ENCODE assay signal across 1 cellular context in genomic region chr13:94646904-94647303, GRCh38.
A peak's percentile ranks its signal among the peaks of the same experiment; 100 is the strongest.
TF ChIP-seq lines count a peak whose summit lies in the region.

No MANE protein-coding gene starts in this region.

TF ChIP-seq in GM12878, 131 proteins besides CTCF, POLR2A, EP300 and RAD21 (continued from another document):
- TF ChIP-seq FOXM1 (IDR thresholded peaks at IDR 0.05; ENCODE audit: low read depth, low read length) (peak; percentile 55; the same call in 1 of the 2 replicates), PRDM15 (CRISPR knock-in tag; IDR thresholded peaks at IDR 0.05) (no peak), NFIC (IDR thresholded peaks at IDR 0.05; ENCODE audit: low read depth, low read length) (peak; percentile 74), TARDBP (IDR thresholded peaks at IDR 0.05; ENCODE audit: borderline replicate concordance) (no peak), CBX3 (IDR thresholded peaks at IDR 0.05; ENCODE audit: borderline replicate concordance, low read depth) (no peak), RUNX3 (IDR thresholded peaks at IDR 0.05; ENCODE audit: low read length) (peak; percentile 50), TAF1 (IDR thresholded peaks at IDR 0.05; ENCODE audit: borderline replicate concordance, low read depth, low read length) (no peak), MEF2A (IDR thresholded peaks at IDR 0.05; ENCODE audit: insufficient read depth, low read depth, low read length) (peak; percentile 90), FOXK2 (IDR thresholded peaks at IDR 0.05) (no peak), NRF1 (conservative IDR thresholded peaks at IDR 0.05; ENCODE audit: low read depth, low read length) (no peak)
- TF ChIP-seq, protein P1, sequence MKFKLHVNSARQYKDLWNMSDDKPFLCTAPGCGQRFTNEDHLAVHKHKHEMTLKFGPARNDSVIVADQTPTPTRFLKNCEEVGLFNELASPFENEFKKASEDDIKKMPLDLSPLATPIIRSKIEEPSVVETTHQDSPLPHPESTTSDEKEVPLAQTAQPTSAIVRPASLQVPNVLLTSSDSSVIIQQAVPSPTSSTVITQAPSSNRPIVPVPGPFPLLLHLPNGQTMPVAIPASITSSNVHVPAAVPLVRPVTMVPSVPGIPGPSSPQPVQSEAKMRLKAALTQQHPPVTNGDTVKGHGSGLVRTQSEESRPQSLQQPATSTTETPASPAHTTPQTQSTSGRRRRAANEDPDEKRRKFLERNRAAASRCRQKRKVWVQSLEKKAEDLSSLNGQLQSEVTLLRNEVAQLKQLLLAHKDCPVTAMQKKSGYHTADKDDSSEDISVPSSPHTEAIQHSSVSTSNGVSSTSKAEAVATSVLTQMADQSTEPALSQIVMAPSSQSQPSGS (IDR thresholded peaks at IDR 0.05; ENCODE audit: low read length): peak; percentile 69; the same call in 1 of the 2 replicates
- TF ChIP-seq, protein P2, sequence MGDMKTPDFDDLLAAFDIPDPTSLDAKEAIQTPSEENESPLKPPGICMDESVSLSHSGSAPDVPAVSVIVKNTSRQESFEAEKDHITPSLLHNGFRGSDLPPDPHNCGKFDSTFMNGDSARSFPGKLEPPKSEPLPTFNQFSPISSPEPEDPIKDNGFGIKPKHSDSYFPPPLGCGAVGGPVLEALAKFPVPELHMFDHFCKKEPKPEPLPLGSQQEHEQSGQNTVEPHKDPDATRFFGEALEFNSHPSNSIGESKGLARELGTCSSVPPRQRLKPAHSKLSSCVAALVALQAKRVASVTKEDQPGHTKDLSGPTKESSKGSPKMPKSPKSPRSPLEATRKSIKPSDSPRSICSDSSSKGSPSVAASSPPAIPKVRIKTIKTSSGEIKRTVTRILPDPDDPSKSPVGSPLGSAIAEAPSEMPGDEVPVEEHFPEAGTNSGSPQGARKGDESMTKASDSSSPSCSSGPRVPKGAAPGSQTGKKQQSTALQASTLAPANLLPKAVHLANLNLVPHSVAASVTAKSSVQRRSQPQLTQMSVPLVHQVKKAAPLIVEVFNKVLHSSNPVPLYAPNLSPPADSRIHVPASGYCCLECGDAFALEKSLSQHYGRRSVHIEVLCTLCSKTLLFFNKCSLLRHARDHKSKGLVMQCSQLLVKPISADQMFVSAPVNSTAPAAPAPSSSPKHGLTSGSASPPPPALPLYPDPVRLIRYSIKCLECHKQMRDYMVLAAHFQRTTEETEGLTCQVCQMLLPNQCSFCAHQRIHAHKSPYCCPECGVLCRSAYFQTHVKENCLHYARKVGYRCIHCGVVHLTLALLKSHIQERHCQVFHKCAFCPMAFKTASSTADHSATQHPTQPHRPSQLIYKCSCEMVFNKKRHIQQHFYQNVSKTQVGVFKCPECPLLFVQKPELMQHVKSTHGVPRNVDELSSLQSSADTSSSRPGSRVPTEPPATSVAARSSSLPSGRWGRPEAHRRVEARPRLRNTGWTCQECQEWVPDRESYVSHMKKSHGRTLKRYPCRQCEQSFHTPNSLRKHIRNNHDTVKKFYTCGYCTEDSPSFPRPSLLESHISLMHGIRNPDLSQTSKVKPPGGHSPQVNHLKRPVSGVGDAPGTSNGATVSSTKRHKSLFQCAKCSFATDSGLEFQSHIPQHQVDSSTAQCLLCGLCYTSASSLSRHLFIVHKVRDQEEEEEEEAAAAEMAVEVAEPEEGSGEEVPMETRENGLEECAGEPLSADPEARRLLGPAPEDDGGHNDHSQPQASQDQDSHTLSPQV (IDR thresholded peaks at IDR 0.05): no peak
